ENCODE assay signal across 15 cellular contexts in the genomic region with DNA sequence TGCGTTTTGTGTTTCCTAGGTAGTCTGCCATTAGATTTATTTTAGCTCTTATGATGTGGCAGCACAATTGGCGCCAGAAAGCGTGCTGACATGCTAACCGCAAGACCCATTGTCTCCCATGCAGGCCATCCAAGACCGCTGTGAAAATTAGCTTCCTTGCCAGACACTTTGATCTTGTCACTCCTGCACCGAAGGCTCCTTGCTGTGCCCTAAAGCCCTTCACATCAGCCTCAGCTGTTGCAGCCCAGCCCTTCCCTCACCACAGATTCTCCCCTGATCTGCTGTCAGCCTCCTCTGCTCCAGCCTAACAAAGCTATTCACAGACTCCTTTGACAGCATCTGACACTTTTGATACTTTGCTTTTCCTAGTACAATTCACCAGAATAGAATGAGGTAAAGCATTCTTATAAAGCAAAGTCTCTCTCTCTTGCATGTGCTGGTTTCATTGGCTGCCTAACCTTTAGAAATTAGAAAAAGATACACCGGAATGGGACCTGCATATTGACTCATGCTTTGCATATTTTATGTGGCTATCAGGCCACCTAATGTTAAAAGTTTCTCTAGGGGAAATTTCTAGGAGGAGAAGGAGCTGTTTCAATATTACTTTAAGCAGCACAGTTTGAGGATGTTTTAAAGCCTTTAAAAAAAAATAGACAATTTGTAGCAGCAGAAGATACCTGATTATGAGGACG.
DNase-seq lines count a peak whose midpoint lies in the region; ATAC-seq and TF ChIP-seq lines count a peak whose summit lies in the region.
"Had no signal": no experiment of that assay in that cellular context is flagged by ENCODE, and none has a peak within 500 bp of the region (broad histone marks: within the 10 kb centered on the region; RNA-seq: fewer than 3 reads in every experiment).

No MANE protein-coding gene starts in this region.

- peak overlapping the region; percentile 30 for H3K4me3 ChIP-seq in neuron (ENCODE audit: low read length)
- H3K4me3 ChIP-seq: colonic mucosa, uterus had no signal

- H3K36me3 Mint-ChIP-seq in brain: no peaks in the 10 kb centered on the region
- H3K36me3 Mint-ChIP-seq in activated T-helper 2 cell treated with anti-CD3 and anti-CD28 coated beads, Interferon-gamma antibody, Interleukin-2, Interleukin-4, amounts not matched to agents 10 μg/mL and 5 μg/mL and 100 μg/mL, durations not matched to agents 14 hours and 24 hours and 36 hours (ENCODE audit: low read depth): no peaks in the 10 kb centered on the region
- H3K36me3 Mint-ChIP-seq: activated naive CD4-positive, alpha-beta T cell treated with anti-CD3 and anti-CD28 coated beads, Interleukin-2, amount 50 U/mL, for 24 hours; naive B cell had no signal

- H3K27me3 Mint-ChIP-seq in brain: peaks cover 3% of the 10 kb centered on the region
- H3K27me3 Mint-ChIP-seq in activated T-helper 2 cell treated with anti-CD3 and anti-CD28 coated beads, Interferon-gamma antibody, Interleukin-2, Interleukin-4, amounts not matched to agents 10 μg/mL and 5 μg/mL and 100 μg/mL, durations not matched to agents 14 hours and 24 hours and 36 hours (ENCODE audit: low read depth): no peaks in the 10 kb centered on the region
- H3K27me3 Mint-ChIP-seq: activated naive CD4-positive, alpha-beta T cell treated with anti-CD3 and anti-CD28 coated beads, Interleukin-2, amount 50 U/mL, for 24 hours; naive B cell had no signal

- intact Hi-C loops in activated T-helper 2 cell treated with anti-CD3 and anti-CD28 coated beads, Interferon-gamma antibody, Interleukin-2, Interleukin-4, amounts not matched to agents 10 μg/mL and 5 μg/mL and 100 μg/mL, durations not matched to agents 14 hours and 24 hours and 36 hours (cut with micrococcal nuclease): no loop called here

- H3K4me1 ChIP-seq in neuron (ENCODE audit: insufficient read depth, low read length): peaks cover 35% of the 10 kb centered on the region
- H3K4me1 ChIP-seq: colonic mucosa had no signal

- no peaks in the 10 kb centered on the region for H3K9me3 ChIP-seq in neuron (ENCODE audit: low read length)
- H3K9me3 ChIP-seq: colonic mucosa, uterus had no signal

- TF ChIP-seq CTCF in brain (conservative IDR thresholded peaks at IDR 0.05): no peak

- H3K36me3 ChIP-seq in neuron (ENCODE audit: insufficient read depth, low read length): no peaks in the 10 kb centered on the region
- H3K36me3 ChIP-seq: colonic mucosa, uterus had no signal

- H3K4me3 Mint-ChIP-seq in brain: peak overlapping the region in 2 of 5 experiments; percentile 14 to 45
- no peak overlapping the region for H3K4me3 Mint-ChIP-seq in activated T-helper 2 cell treated with anti-CD3 and anti-CD28 coated beads, Interferon-gamma antibody, Interleukin-2, Interleukin-4, amounts not matched to agents 10 μg/mL and 5 μg/mL and 100 μg/mL, durations not matched to agents 14 hours and 24 hours and 36 hours (ENCODE audit: low read depth)
- H3K4me3 Mint-ChIP-seq: activated naive CD4-positive, alpha-beta T cell treated with anti-CD3 and anti-CD28 coated beads, Interleukin-2, amount 50 U/mL, for 24 hours; naive B cell had no signal

- peak; percentile 35 for DNase-seq in activated CD4-positive, alpha-beta T cell treated with anti-CD3 and anti-CD28 coated beads for 48 hours
- DNase-seq in activated CD4-positive, alpha-beta T cell treated with anti-CD3 and anti-CD28 coated beads for 1 hour: no peak
- DNase-seq in NCI-H526 treated with DMSO at 0.1 percent for 48 hours (lab: John Stamatoyannopoulos, UW) (peak; percentile 3), Ammon's horn (ENCODE audit: low spot score) (no peak)
- DNase-seq in activated T-helper 2 cell treated with anti-CD3 and anti-CD28 coated beads, Interferon-gamma antibody, Interleukin-2, Interleukin-4, amounts not matched to agents 10 μg/mL and 5 μg/mL and 100 μg/mL, durations not matched to agents 14 hours and 24 hours and 36 hours (ENCODE audit: low spot score): no peak
- DNase-seq: colonic mucosa; kidney; naive B cell; NCI-H226; stimulated activated CD8-positive, alpha-beta memory T cell treated with anti-CD3 and anti-CD28 coated beads, Interleukin-4, amount 100 ng/mL, for 48 hours; uterus had no signal

- H2AFZ ChIP-seq in neuron (ENCODE audit: low read depth, low read length): no peak overlapping the region

- H3K9me3 Mint-ChIP-seq in brain: peaks cover 0 to 2% (median 0%) of the 10 kb centered on the region in 5 experiments
- H3K9me3 Mint-ChIP-seq in activated T-helper 2 cell treated with anti-CD3 and anti-CD28 coated beads, Interferon-gamma antibody, Interleukin-2, Interleukin-4, amounts not matched to agents 10 μg/mL and 5 μg/mL and 100 μg/mL, durations not matched to agents 14 hours and 24 hours and 36 hours: no peaks in the 10 kb centered on the region
- H3K9me3 Mint-ChIP-seq: activated naive CD4-positive, alpha-beta T cell treated with anti-CD3 and anti-CD28 coated beads, Interleukin-2, amount 50 U/mL, for 24 hours; naive B cell had no signal

- peaks cover 73% of the 10 kb centered on the region for H3K4me1 Mint-ChIP-seq in brain
- peaks cover 26% of the 10 kb centered on the region for H3K4me1 Mint-ChIP-seq in activated T-helper 2 cell treated with anti-CD3 and anti-CD28 coated beads, Interferon-gamma antibody, Interleukin-2, Interleukin-4, amounts not matched to agents 10 μg/mL and 5 μg/mL and 100 μg/mL, durations not matched to agents 14 hours and 24 hours and 36 hours (ENCODE audit: low read depth)
- H3K4me1 Mint-ChIP-seq: naive B cell had no signal

- H3K27me3 ChIP-seq in neuron (ENCODE audit: insufficient read depth, low read length): no peaks in the 10 kb centered on the region
- H3K27me3 ChIP-seq: colonic mucosa, uterus had no signal

- peak overlapping the region; percentile 0 to 80 (median 54) for H3K27ac Mint-ChIP-seq in brain
- no peak overlapping the region for H3K27ac Mint-ChIP-seq in activated T-helper 2 cell treated with anti-CD3 and anti-CD28 coated beads, Interferon-gamma antibody, Interleukin-2, Interleukin-4, amounts not matched to agents 10 μg/mL and 5 μg/mL and 100 μg/mL, durations not matched to agents 14 hours and 24 hours and 36 hours
- H3K27ac Mint-ChIP-seq: activated naive CD4-positive, alpha-beta T cell treated with anti-CD3 and anti-CD28 coated beads, Interleukin-2, amount 50 U/mL, for 24 hours had no signal

- ATAC-seq in GM19397 (IDR thresholded peaks at IDR 0.05; ENCODE audit: unreplicated experiment): no peak

Comparison
In these comparisons a context has a peak if more than half of its experiments do, and no peak if none do; other contexts are left out.
1. DNase-seq: peak in activated CD4-positive, alpha-beta T cell treated with anti-CD3 and anti-CD28 coated beads for 48 hours (single experiment) and NCI-H526 treated with DMSO at 0.1 percent for 48 hours (single experiment); none in activated CD4-positive, alpha-beta T cell treated with anti-CD3 and anti-CD28 coated beads for 1 hour (single experiment), Ammon's horn (single experiment) and activated T-helper 2 cell treated with anti-CD3 and anti-CD28 coated beads, Interferon-gamma antibody, Interleukin-2, Interleukin-4, amounts not matched to agents 10 μg/mL and 5 μg/mL and 100 μg/mL, durations not matched to agents 14 hours and 24 hours and 36 hours (single experiment).